ENCODE assay signal across 14 cellular contexts in genomic region chr4:35970366-35970960, GRCh38.
A peak's percentile ranks its signal among the peaks of the same experiment; 100 is the strongest.
DNase-seq lines count a peak whose midpoint lies in the region; ATAC-seq, FAIRE-seq and TF ChIP-seq lines count a peak whose summit lies in the region.
"Had no signal": no experiment of that assay in that cellular context is flagged by ENCODE, and none has a peak within 500 bp of the region (broad histone marks: within the 10 kb centered on the region; RNA-seq: fewer than 3 reads in every experiment).

No MANE protein-coding gene starts in this region.

- intact Hi-C loops in esophagus squamous epithelium (cut with DNase I) = no loop called here

- no peak for TF ChIP-seq POLR2A in esophagus squamous epithelium (IDR thresholded peaks at IDR 0.05)

- DNase-seq in GM19239 (ENCODE audit: insufficient read length, low spot score) (no peak), GM03348 (ENCODE audit: low spot score) (no peak), esophagus squamous epithelium (lab: John Stamatoyannopoulos, UW) (no peak), urothelium cell line (ENCODE audit: low spot score) (no peak), MM.1S (no peak)
- DNase-seq: activated CD4-positive, alpha-beta T cell treated with anti-CD3 and anti-CD28 coated beads, Interleukin-2, amount 50 U/mL, for 1 hour; NCI-H1930 had no signal

- no peaks in the 10 kb centered on the region for H4K20me1 ChIP-seq in MM.1S (ENCODE audit: insufficient read depth, low read length)

- H3K27me3 ChIP-seq in esophagus squamous epithelium = no peaks in the 10 kb centered on the region
- H3K27me3 ChIP-seq in MM.1S (replicated peaks; ENCODE audit: insufficient read depth, low read length) = no peaks in the 10 kb centered on the region

- H3K9ac ChIP-seq in MM.1S (ENCODE audit: low read length) = no peak overlapping the region
- H3K9ac ChIP-seq: KMS-11 had no signal

- H3K36me3 ChIP-seq in esophagus squamous epithelium = no peaks in the 10 kb centered on the region
- H3K36me3 ChIP-seq in MM.1S (replicated peaks; ENCODE audit: insufficient read depth, low read length) = no peaks in the 10 kb centered on the region
- H3K36me3 ChIP-seq: prostate gland had no signal

- FAIRE-seq in GM19239 (lab: Jason Lieb, UNC) = peak; percentile 75
- FAIRE-seq in urothelium cell line (lab: Jason Lieb, UNC) = no peak
- FAIRE-seq: G401.6 had no signal

- WGBS in esophagus squamous epithelium, 2 donors = 69 to 89% methylated on average over 1 of the region's 1 CpG

- no peak overlapping the region for H3K27ac ChIP-seq in esophagus squamous epithelium
- H3K27ac ChIP-seq in MM.1S (ENCODE audit: low read length) = no peak overlapping the region
- H3K27ac ChIP-seq: coronary artery, KMS-11, prostate gland had no signal

- H3K4me1 ChIP-seq in esophagus squamous epithelium = no peaks in the 10 kb centered on the region
- 0 out of 2 replicates have a peak, but pooled peaks cover 8% of the 10 kb centered on the region for H3K4me1 ChIP-seq in MM.1S (ENCODE audit: low read length)
- H3K4me1 ChIP-seq: prostate gland had no signal

- ATAC-seq in GM18519 (IDR thresholded peaks at IDR 0.05; ENCODE audit: low FRiP score, unreplicated experiment) (peak; percentile 47), HG02678 (IDR thresholded peaks at IDR 0.05; ENCODE audit: unreplicated experiment) (peak; percentile 68), HG03520 (IDR thresholded peaks at IDR 0.05; ENCODE audit: unreplicated experiment) (peak; percentile 44)

- TF ChIP-seq CTCF in esophagus squamous epithelium (IDR thresholded peaks at IDR 0.05) (no peak), MM.1S (IDR thresholded peaks at IDR 0.05; ENCODE audit: low read length) (no peak)

- H3K79me2 ChIP-seq in MM.1S (ENCODE audit: low read length) = no peaks in the 10 kb centered on the region

- no peak overlapping the region for H2AFZ ChIP-seq in MM.1S (ENCODE audit: low read length)

- H3K4me3 ChIP-seq in esophagus squamous epithelium = no peak overlapping the region
- no peak overlapping the region for H3K4me3 ChIP-seq in MM.1S (ENCODE audit: low read length)
- H3K4me3 ChIP-seq: coronary artery, prostate gland had no signal

- H3K9me2 ChIP-seq in MM.1S (replicated peaks; ENCODE audit: insufficient read depth, low read length) = no peaks in the 10 kb centered on the region

- no peak overlapping the region for H3K4me2 ChIP-seq in MM.1S (ENCODE audit: low read depth, low read length)
- H3K4me2 ChIP-seq: KMS-11 had no signal

- H3F3A ChIP-seq in MM.1S (ENCODE audit: insufficient read depth, low read length) = no peaks in the 10 kb centered on the region

- H3K9me3 ChIP-seq in esophagus squamous epithelium (no peaks in the 10 kb centered on the region), MM.1S (replicated peaks; ENCODE audit: insufficient read depth, low read length) (no peaks in the 10 kb centered on the region)
- H3K9me3 ChIP-seq: prostate gland had no signal
